23 cellular contexts compared by ENCODE assay signal in the genomic region with DNA sequence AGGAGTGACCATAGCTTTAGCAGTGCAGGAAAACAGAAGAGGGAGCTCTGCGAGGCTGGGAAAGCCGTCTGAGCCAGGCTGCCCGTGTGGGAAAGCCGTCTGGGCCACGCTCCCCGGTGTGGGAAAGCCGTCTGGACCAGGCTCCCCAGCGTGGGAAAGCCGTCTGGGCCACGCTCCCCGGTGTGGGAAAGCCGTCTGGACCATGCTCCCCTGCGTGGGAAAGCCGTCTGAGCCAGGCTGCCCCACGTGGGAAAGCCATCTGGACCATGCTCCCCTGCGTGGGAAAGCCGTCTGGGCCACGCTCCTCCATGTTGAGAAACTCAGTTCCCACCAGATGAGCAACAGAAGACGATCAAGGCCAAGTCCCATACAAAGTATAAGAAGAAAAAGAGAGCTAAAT.
A peak's percentile ranks its signal among the peaks of the same experiment; 100 is the strongest.
DNase-seq lines count a peak whose midpoint lies in the region; ATAC-seq and TF ChIP-seq lines count a peak whose summit lies in the region.
"Had no signal": no experiment of that assay in that cellular context is flagged by ENCODE, and none has a peak within 500 bp of the region (broad histone marks: within the 10 kb centered on the region; RNA-seq: fewer than 3 reads in every experiment).

No MANE protein-coding gene starts in this region.

- intact Hi-C loops in PC-9 (cut with micrococcal nuclease; ENCODE audit: unreplicated experiment): no loop called here

- H3K4me1 Mint-ChIP-seq in activated T-cell treated with anti-CD3 and anti-CD28 coated beads, Interleukin-2, amount 50 U/mL, for 72 hours (ENCODE audit: low read depth): no peaks in the 10 kb centered on the region
- peaks cover 6% of the 10 kb centered on the region for H3K4me1 Mint-ChIP-seq in activated T-cell treated with anti-CD3 and anti-CD28 coated beads, Interleukin-2, amount 50 U/mL, for 4 hours (ENCODE audit: low read depth)
- H3K4me1 Mint-ChIP-seq in T-helper 17 cell: peaks cover 18% of the 10 kb centered on the region
- no peaks in the 10 kb centered on the region for H3K4me1 Mint-ChIP-seq in endodermal cell
- peaks cover 14% of the 10 kb centered on the region for H3K4me1 Mint-ChIP-seq in stimulated activated effector memory CD8-positive, alpha-beta T cell treated with anti-CD3 and anti-CD28 coated beads, Interleukin-12 subunit alpha, Interleukin-12 subunit beta, amount 100 ng/mL, for 72 hours
- peaks cover 6% of the 10 kb centered on the region for H3K4me1 Mint-ChIP-seq in neural progenitor cell

- no peak for DNase-seq in activated T-cell treated with anti-CD3 and anti-CD28 coated beads, Interleukin-2, amount 50 U/mL, for 72 hours
- DNase-seq in activated T-cell treated with anti-CD3 and anti-CD28 coated beads, Interleukin-2, amount 50 U/mL, for 4 hours: no peak
- DNase-seq in T-helper 17 cell (no peak), endodermal cell (no peak), neural progenitor cell (ENCODE audit: low spot score) (no peak), caudate nucleus (lab: John Stamatoyannopoulos, UW) (no peak), PC-9 (no peak)
- no peak for DNase-seq in stimulated activated effector memory CD8-positive, alpha-beta T cell treated with anti-CD3 and anti-CD28 coated beads, Interleukin-12 subunit alpha, Interleukin-12 subunit beta, amount 100 ng/mL, for 72 hours (ENCODE audit: low spot score in 2 of 2)
- DNase-seq: 8988T, AML-193, C1 segment of cervical spinal cord, EL, GF-D8, KBM-7, NCI-H1092 treated with DMSO at 0.1 percent for 48 hours, NCI-H146, NCI-H2029, NCI-H2227 treated with DMSO at 0.1 percent for 48 hours, NCI-H510A, SIG-M5, SK-N-SH had no signal

- H3K9me3 ChIP-seq in T-helper 17 cell (ENCODE audit: control insufficient read depth, low read length, poor library complexity, severe bottlenecking) (peaks cover 11% of the 10 kb centered on the region), endodermal cell (ENCODE audit: control insufficient read depth, low read length) (peaks cover 10% of the 10 kb centered on the region), neural progenitor cell (ENCODE audit: low read depth) (no peaks in the 10 kb centered on the region), PC-9 (ENCODE audit: insufficient read depth, low read depth) (0 out of 2 replicates have a peak, but pooled peaks cover 4% of the 10 kb centered on the region)
- H3K9me3 ChIP-seq: SK-N-SH had no signal

- H4K20me1 ChIP-seq in neural progenitor cell (ENCODE audit: low read depth) (no peaks in the 10 kb centered on the region), PC-9 (ENCODE audit: insufficient read depth) (no peaks in the 10 kb centered on the region)

- BruUV-seq in PC-9 (replicated peaks; lab: Mats Ljungman, UMichigan): no TSS peak

- ATAC-seq in activated T-cell treated with anti-CD3 and anti-CD28 coated beads, Interleukin-2, amount 50 U/mL, for 72 hours (replicated peaks in 1 of 2): peak in 1 of 2 donors; percentile 20
- no peak for ATAC-seq in activated T-cell treated with anti-CD3 and anti-CD28 coated beads, Interleukin-2, amount 50 U/mL, for 4 hours
- no peak for ATAC-seq in T-helper 17 cell
- ATAC-seq in stimulated activated effector memory CD8-positive, alpha-beta T cell treated with anti-CD3 and anti-CD28 coated beads, Interleukin-12 subunit alpha, Interleukin-12 subunit beta, amount 100 ng/mL, for 72 hours: no peak
- ATAC-seq: HepG2, Panc1 had no signal

- H3K36me3 ChIP-seq in endodermal cell (ENCODE audit: control insufficient read depth, insufficient read depth, low read length) (peaks cover 90% of the 10 kb centered on the region), neural progenitor cell (peaks cover 19% of the 10 kb centered on the region), PC-9 (ENCODE audit: low read depth) (0 out of 2 replicates have a peak, but pooled peaks cover 4% of the 10 kb centered on the region)

- CTCF ChIA-PET in PC-9 (lab: Charles Lee): no interaction called here

- H3K27me3 ChIP-seq in endodermal cell (ENCODE audit: control insufficient read depth, insufficient read depth, low read length, poor library complexity, severe bottlenecking) (no peaks in the 10 kb centered on the region), neural progenitor cell (no peaks in the 10 kb centered on the region), PC-9 (ENCODE audit: insufficient read depth, low read depth) (no peaks in the 10 kb centered on the region)

- POLR2A ChIA-PET in PC-9 (lab: Charles Lee; ENCODE audit: unreplicated experiment): no interaction called here

- H2AFZ ChIP-seq in neural progenitor cell (replicated peaks) (no peak overlapping the region), PC-9 (no peak overlapping the region)

- H3K4me1 ChIP-seq in endodermal cell (ENCODE audit: control insufficient read depth, insufficient read depth, low read length) (no peaks in the 10 kb centered on the region), neural progenitor cell (no peaks in the 10 kb centered on the region), PC-9 (replicated peaks; ENCODE audit: insufficient read depth) (no peaks in the 10 kb centered on the region)

- peak overlapping the region; percentile 69 for H3K27ac Mint-ChIP-seq in activated T-cell treated with anti-CD3 and anti-CD28 coated beads, Interleukin-2, amount 50 U/mL, for 72 hours
- H3K27ac Mint-ChIP-seq in T-helper 17 cell (peak overlapping the region; percentile 85), endodermal cell (no peak overlapping the region), neural progenitor cell (no peak overlapping the region)
- H3K27ac Mint-ChIP-seq in stimulated activated effector memory CD8-positive, alpha-beta T cell treated with anti-CD3 and anti-CD28 coated beads, Interleukin-12 subunit alpha, Interleukin-12 subunit beta, amount 100 ng/mL, for 72 hours: peak overlapping the region; percentile 52

- H3K79me2 ChIP-seq in neural progenitor cell (ENCODE audit: low read depth) (no peaks in the 10 kb centered on the region), PC-9 (ENCODE audit: low read depth) (no peaks in the 10 kb centered on the region)

- H3K9me2 ChIP-seq in PC-9 (ENCODE audit: insufficient read depth): no peaks in the 10 kb centered on the region
- H3K9me2 ChIP-seq: SK-N-SH had no signal

- TF ChIP-seq CTCF in endodermal cell (conservative IDR thresholded peaks at IDR 0.05) (no peak), neural progenitor cell (IDR thresholded peaks at IDR 0.05) (no peak), PC-9 (conservative IDR thresholded peaks at IDR 0.05) (no peak)

- H3K9me3 Mint-ChIP-seq in activated T-cell treated with anti-CD3 and anti-CD28 coated beads, Interleukin-2, amount 50 U/mL, for 72 hours: peaks cover 5 to 6% of the 10 kb centered on the region in 2 donors
- peaks cover 11% of the 10 kb centered on the region for H3K9me3 Mint-ChIP-seq in activated T-cell treated with anti-CD3 and anti-CD28 coated beads, Interleukin-2, amount 50 U/mL, for 4 hours
- H3K9me3 Mint-ChIP-seq in endodermal cell: peaks cover 39% of the 10 kb centered on the region
- H3K9me3 Mint-ChIP-seq in stimulated activated effector memory CD8-positive, alpha-beta T cell treated with anti-CD3 and anti-CD28 coated beads, Interleukin-12 subunit alpha, Interleukin-12 subunit beta, amount 100 ng/mL, for 72 hours: peaks cover 9% of the 10 kb centered on the region
- H3K9me3 Mint-ChIP-seq in neural progenitor cell: peaks cover 17% of the 10 kb centered on the region

- H3K27ac ChIP-seq in endodermal cell (ENCODE audit: low read depth, low read length) (peak overlapping the region; percentile 32), neural progenitor cell (no peak overlapping the region), caudate nucleus (ENCODE audit: low read depth, low read length) (no peak overlapping the region), PC-9 (no peak overlapping the region)

- H3K9ac ChIP-seq in endodermal cell (ENCODE audit: extremely low read depth, low read length, poor library complexity, severe bottlenecking): no peak overlapping the region
- no peak overlapping the region for H3K9ac ChIP-seq in neural progenitor cell
- H3K9ac ChIP-seq: SK-N-SH had no signal

- no peaks in the 10 kb centered on the region for H3K27me3 Mint-ChIP-seq in activated T-cell treated with anti-CD3 and anti-CD28 coated beads, Interleukin-2, amount 50 U/mL, for 72 hours (ENCODE audit: low read depth)
- no peaks in the 10 kb centered on the region for H3K27me3 Mint-ChIP-seq in activated T-cell treated with anti-CD3 and anti-CD28 coated beads, Interleukin-2, amount 50 U/mL, for 4 hours (ENCODE audit: low read depth)
- H3K27me3 Mint-ChIP-seq in T-helper 17 cell (no peaks in the 10 kb centered on the region), endodermal cell (ENCODE audit: insufficient read depth) (no peaks in the 10 kb centered on the region), neural progenitor cell (ENCODE audit: insufficient read depth, low read depth) (peaks cover 5% of the 10 kb centered on the region)

- WGBS in endodermal cell (ENCODE audit: insufficient coverage in 1 of 2, insufficient read length in 1 of 2), 2 experiments: 94 to 98% methylated on average over 15 to 19 of the region's 19 CpGs

- H3K36me3 Mint-ChIP-seq in activated T-cell treated with anti-CD3 and anti-CD28 coated beads, Interleukin-2, amount 50 U/mL, for 72 hours (ENCODE audit: insufficient read depth in 2 of 2): peaks cover 25 to 48% of the 10 kb centered on the region in 2 donors
- peaks cover 53% of the 10 kb centered on the region for H3K36me3 Mint-ChIP-seq in activated T-cell treated with anti-CD3 and anti-CD28 coated beads, Interleukin-2, amount 50 U/mL, for 4 hours (ENCODE audit: insufficient read depth)
- H3K36me3 Mint-ChIP-seq in T-helper 17 cell (ENCODE audit: low read depth): peaks cover 11% of the 10 kb centered on the region
- H3K36me3 Mint-ChIP-seq in endodermal cell (ENCODE audit: low read depth): peaks cover 95% of the 10 kb centered on the region
- peaks cover 87% of the 10 kb centered on the region for H3K36me3 Mint-ChIP-seq in stimulated activated effector memory CD8-positive, alpha-beta T cell treated with anti-CD3 and anti-CD28 coated beads, Interleukin-12 subunit alpha, Interleukin-12 subunit beta, amount 100 ng/mL, for 72 hours
- H3K36me3 Mint-ChIP-seq in neural progenitor cell: peaks cover 61% of the 10 kb centered on the region

- H3K4me3 ChIP-seq in endodermal cell (ENCODE audit: low read length) (no peak overlapping the region), neural progenitor cell (no peak overlapping the region), PC-9 (no peak overlapping the region)

- no peaks in the 10 kb centered on the region for H3F3A ChIP-seq in neural progenitor cell (ENCODE audit: low read depth)
- no peaks in the 10 kb centered on the region; the same call in 1 of the 2 replicates for H3F3A ChIP-seq in PC-9 (ENCODE audit: insufficient read depth, low read depth)

- H3K4me2 ChIP-seq in neural progenitor cell (no peak overlapping the region), PC-9 (no peak overlapping the region)
- H3K4me2 ChIP-seq: SK-N-SH had no signal

- no peak overlapping the region for H3K4me3 Mint-ChIP-seq in activated T-cell treated with anti-CD3 and anti-CD28 coated beads, Interleukin-2, amount 50 U/mL, for 72 hours
- H3K4me3 Mint-ChIP-seq in activated T-cell treated with anti-CD3 and anti-CD28 coated beads, Interleukin-2, amount 50 U/mL, for 4 hours: no peak overlapping the region
- H3K4me3 Mint-ChIP-seq in T-helper 17 cell (no peak overlapping the region), endodermal cell (no peak overlapping the region), neural progenitor cell (no peak overlapping the region)
- H3K4me3 Mint-ChIP-seq in stimulated activated effector memory CD8-positive, alpha-beta T cell treated with anti-CD3 and anti-CD28 coated beads, Interleukin-12 subunit alpha, Interleukin-12 subunit beta, amount 100 ng/mL, for 72 hours: no peak overlapping the region

Comparison
In these comparisons a context has a peak if more than half of its experiments do, and no peak if none do; other contexts are left out.
1. H3K27ac Mint-ChIP-seq: peak in activated T-cell treated with anti-CD3 and anti-CD28 coated beads, Interleukin-2, amount 50 U/mL, for 72 hours (single experiment), T-helper 17 cell (single experiment) and stimulated activated effector memory CD8-positive, alpha-beta T cell treated with anti-CD3 and anti-CD28 coated beads, Interleukin-12 subunit alpha, Interleukin-12 subunit beta, amount 100 ng/mL, for 72 hours (single experiment); none in endodermal cell (single experiment) and neural progenitor cell (single experiment).